8 cellular contexts compared by ENCODE assay signal in the genomic region with DNA sequence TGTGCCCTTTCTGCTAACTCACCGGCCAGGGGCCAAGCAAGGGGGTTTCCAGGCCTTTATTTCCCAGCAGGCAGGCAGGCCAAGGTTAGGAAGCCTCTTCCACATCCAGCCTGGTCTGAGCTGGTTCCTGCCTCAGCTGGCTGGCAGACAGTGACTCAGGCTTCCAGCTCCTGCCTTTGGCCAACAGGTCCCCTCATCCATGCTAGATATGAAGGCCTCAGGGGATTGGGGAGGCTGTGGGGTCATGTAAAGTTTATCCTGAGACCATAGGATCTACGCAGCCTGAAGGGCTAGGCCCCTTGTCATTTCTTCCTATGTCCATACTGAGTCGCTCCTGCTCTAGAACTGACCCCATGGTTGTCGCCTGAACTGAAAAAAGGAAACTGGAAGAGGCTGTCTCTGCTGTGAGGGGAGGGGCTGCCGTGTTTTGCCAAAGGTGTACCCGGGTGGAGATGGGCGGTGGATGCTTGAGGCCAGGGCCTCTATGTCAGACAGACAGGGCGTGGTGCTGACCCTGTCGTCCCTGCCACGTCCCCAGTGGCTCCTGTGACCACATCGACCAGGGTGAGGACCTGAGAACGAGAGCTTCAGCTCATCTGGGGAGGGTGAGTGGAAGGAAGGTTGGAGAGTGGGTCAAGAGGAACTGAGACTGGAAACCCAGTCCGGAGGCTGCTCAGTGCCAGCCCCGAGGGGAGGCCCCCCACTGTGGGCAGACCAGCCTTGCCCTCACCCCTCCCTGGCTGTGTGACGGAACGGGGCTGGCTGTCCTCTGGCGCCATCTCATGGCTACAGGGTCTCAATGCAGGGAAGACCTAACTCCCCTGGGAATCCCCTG. TPM values are rescaled to one million over a fixed set of nuclear protein-coding genes. Genes with fewer than 3 reads are reported as not detected.
DNase-seq lines count a peak whose midpoint lies in the region; ATAC-seq and TF ChIP-seq lines count a peak whose summit lies in the region.

No MANE protein-coding gene starts in this region.

- no peaks in the 10 kb centered on the region for H3K36me3 ChIP-seq in ovary

- TF ChIP-seq POLR2A in ovary (IDR thresholded peaks at IDR 0.05): no peak

- H3K36me3 Mint-ChIP-seq in IgD-negative memory B cell: no peaks in the 10 kb centered on the region
- H3K36me3 Mint-ChIP-seq in glutamatergic neuron (ENCODE audit: unreplicated experiment): no peaks in the 10 kb centered on the region

- WGBS in ovary, 3 donors: 21 to 22% (median 21%) methylated on average over 17 of the region's 17 CpGs

- H3K9me3 Mint-ChIP-seq in IgD-negative memory B cell (no peaks in the 10 kb centered on the region), glutamatergic neuron (ENCODE audit: unreplicated experiment) (peaks cover 3% of the 10 kb centered on the region)

- no peak overlapping the region for H3K27ac ChIP-seq in ovary

- H3K27ac Mint-ChIP-seq in IgD-negative memory B cell (peak overlapping the region; percentile 71 to 97 (median 83)), glutamatergic neuron (ENCODE audit: unreplicated experiment) (no peak overlapping the region)

- intact Hi-C loops in ovary (cut with DNase I): loop anchor here in 1 of 4 donors (10.0 kb wide), 1 partner anchor 104 kb away; no protein-coding TSS in a partner anchor

- H3K9me3 ChIP-seq in ovary: no peaks in the 10 kb centered on the region

- H3K4me1 Mint-ChIP-seq in IgD-negative memory B cell (peaks cover 14 to 22% (median 16%) of the 10 kb centered on the region in 3 donors), glutamatergic neuron (ENCODE audit: low read depth, unreplicated experiment) (no peaks in the 10 kb centered on the region)

- DNase-seq in Daoy (ENCODE audit: low read depth) (peak; percentile 89), RPMI8226 (peak; percentile 79), glutamatergic neuron (peak; percentile 72), ovary (peak; percentile 65 to 77 (median 74))
- DNase-seq in activated naive CD8-positive, alpha-beta T cell treated with anti-CD3 and anti-CD28 coated beads, Interleukin-2, amount 50 U/mL, for 16 hours (ENCODE audit: low read depth, low spot score): peak; percentile 15

- H3K27me3 Mint-ChIP-seq in IgD-negative memory B cell (peaks cover 1% of the 10 kb centered on the region), glutamatergic neuron (ENCODE audit: unreplicated experiment) (peaks cover 4% of the 10 kb centered on the region)

- peak overlapping the region; percentile 10 to 88 (median 73) for H3K4me3 Mint-ChIP-seq in IgD-negative memory B cell
- no peak overlapping the region for H3K4me3 Mint-ChIP-seq in glutamatergic neuron (ENCODE audit: unreplicated experiment)

- H3K4me3 ChIP-seq in ovary: no peak overlapping the region

- no peaks in the 10 kb centered on the region for H3K4me1 ChIP-seq in ovary (ENCODE audit: insufficient read depth)

- ATAC-seq in GM21529 (IDR thresholded peaks at IDR 0.05; ENCODE audit: unreplicated experiment): peak; percentile 78
- ATAC-seq in GM19328 (IDR thresholded peaks at IDR 0.05; ENCODE audit: unreplicated experiment): no peak

- TF ChIP-seq EP300 in ovary (IDR thresholded peaks at IDR 0.05): no peak

- TF ChIP-seq CTCF in glutamatergic neuron (IDR thresholded peaks at IDR 0.05; ENCODE audit: partially characterized antibody, unreplicated experiment) (peak; percentile 95), ovary (IDR thresholded peaks at IDR 0.05) (peak; percentile 86 to 91 (median 89))

- no peaks in the 10 kb centered on the region for H3K27me3 ChIP-seq in ovary

RNA-seq across cellular contexts. Expression of gene P2RY6, which starts 17.0 kb away (rescaled TPM):
- total RNA-seq in Daoy (2014; rRNA removed; shearing (Covaris generic)): 0.80 TPM in 1 of 2 replicates, not detected in the other
- polyA plus RNA-seq in IgD-negative memory B cell (not detected), ovary (under 1 TPM; 0.57 to 0.79 TPM)
- total RNA-seq in glutamatergic neuron (ENCODE audit: unreplicated experiment) (not detected), ovary (1 to 10 TPM in 2 of 7 donors, under 1 TPM in 4, not detected in 1; 0.23 to 1.4 (median 0.62) TPM)

RNA-seq across cellular contexts. Expression of gene ARHGEF17, which starts 19.0 kb away (rescaled TPM):
- 4.7 and 6.0 TPM in 2 replicates for total RNA-seq in Daoy (2014; rRNA removed; shearing (Covaris generic))
- polyA plus RNA-seq in IgD-negative memory B cell (not detected), ovary (10 to 100 TPM; 21.0 to 38.0 TPM)
- total RNA-seq in glutamatergic neuron (ENCODE audit: unreplicated experiment) (43.3 TPM), ovary (10 to 100 TPM; 29.8 to 83.8 (median 46.7) TPM)

Comparison
In these comparisons a context has a peak if more than half of its experiments do, and no peak if none do; other contexts are left out.
1. DNase-seq: peak in every context shown above with its lines; median percentile 89 in Daoy; 79 in RPMI8226; 74 in ovary; 72 in glutamatergic neuron; 15 in activated naive CD8-positive, alpha-beta T cell treated with anti-CD3 and anti-CD28 coated beads, Interleukin-2, amount 50 U/mL, for 16 hours.